1 cellular context compared by ENCODE assay signal in genomic region chr15:41849204-41849603, GRCh38.
TF ChIP-seq lines count a peak whose summit lies in the region.

No MANE protein-coding gene starts in this region.

TF ChIP-seq in H1, 55 proteins besides CTCF, POLR2A, EP300 and RAD21:
- TF ChIP-seq NANOG (IDR thresholded peaks at IDR 0.05; ENCODE audit: insufficient read depth, low read depth, low read length, poor library complexity, severe bottlenecking) (no peak), E2F6 (IDR thresholded peaks at IDR 0.05) (no peak), RBBP5 (IDR thresholded peaks at IDR 0.05; ENCODE audit: borderline replicate concordance, low read depth, low read length) (no peak), BRCA1 (IDR thresholded peaks at IDR 0.05; ENCODE audit: low read depth, low read length) (no peak), SIN3A (conservative IDR thresholded peaks at IDR 0.05 in 1 of 2, IDR thresholded peaks at IDR 0.05 in 1 of 2; ENCODE audit: low read depth in 1 of 2, low read length in 2 of 2) (no peak), TEAD4 (IDR thresholded peaks at IDR 0.05; ENCODE audit: low read depth, low read length) (no peak), YY1 (IDR thresholded peaks at IDR 0.05; ENCODE audit: low read depth, low read length) (no peak), GTF2F1 (IDR thresholded peaks at IDR 0.05; ENCODE audit: borderline replicate concordance, low read depth, low read length) (no peak), SP2 (IDR thresholded peaks at IDR 0.05; ENCODE audit: low read length) (no peak), SP1 (IDR thresholded peaks at IDR 0.05; ENCODE audit: low read depth, low read length) (no peak), JUN (IDR thresholded peaks at IDR 0.05; ENCODE audit: low read depth, low read length) (no peak), SP4 (IDR thresholded peaks at IDR 0.05; ENCODE audit: low read length) (no peak), SUZ12 (IDR thresholded peaks at IDR 0.05; ENCODE audit: low read length) (no peak), GABPA (IDR thresholded peaks at IDR 0.05; ENCODE audit: borderline replicate concordance, insufficient read depth, low read length) (no peak), ZNF274 (IDR thresholded peaks at IDR 0.05; ENCODE audit: borderline replicate concordance, extremely low read depth, low read length) (no peak), JUND (IDR thresholded peaks at IDR 0.05; ENCODE audit: low read length) (no peak), USF2 (IDR thresholded peaks at IDR 0.05; ENCODE audit: low read length) (no peak), ASH2L (IDR thresholded peaks at IDR 0.05; ENCODE audit: low read length) (no peak), RXRA (IDR thresholded peaks at IDR 0.05; ENCODE audit: insufficient read depth, low read depth, low read length) (no peak)
